15 cellular contexts compared by ENCODE assay signal in the genomic region with DNA sequence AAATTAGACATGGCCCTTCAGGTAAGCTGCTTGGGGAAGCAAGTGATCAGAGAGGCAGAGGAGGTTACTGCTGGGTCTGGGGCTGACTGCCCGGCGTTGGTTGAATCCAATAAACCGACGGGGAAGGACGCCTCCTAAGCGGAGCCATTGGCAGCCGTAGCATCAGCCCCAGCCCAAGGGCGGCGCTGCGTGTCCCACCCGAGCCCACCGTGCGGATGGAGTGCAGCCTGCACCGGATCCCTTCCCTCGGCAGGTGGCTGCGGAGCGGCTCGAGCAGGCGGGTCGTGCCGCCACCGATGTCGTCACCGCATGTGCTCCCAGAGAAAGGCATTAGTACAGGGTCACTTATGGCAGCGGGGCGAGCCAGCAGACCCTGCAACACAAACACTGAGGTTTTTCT.
DNase-seq lines count a peak whose midpoint lies in the region; TF ChIP-seq lines count a peak whose summit lies in the region.
"Had no signal": no experiment of that assay in that cellular context is flagged by ENCODE, and none has a peak within 500 bp of the region (broad histone marks: within the 10 kb centered on the region; RNA-seq: fewer than 3 reads in every experiment).

No MANE protein-coding gene starts in this region.

- H3K4me1 Mint-ChIP-seq in brain: peaks cover 43% of the 10 kb centered on the region

- DNase-seq in iPS-NIHi7 (ENCODE audit: extremely low spot score) (peak; percentile 91), retinal pigment epithelial cell (ENCODE audit: low read depth) (no peak), spleen (no peak), GDM1 (lab: John Stamatoyannopoulos, UW) (no peak), GM20000 (ENCODE audit: low spot score) (no peak)
- DNase-seq in activated CD4-positive, alpha-beta T cell treated with anti-CD3 and anti-CD28 coated beads for 4 hours: no peak
- DNase-seq: activated CD4-positive, CD25-positive, alpha-beta regulatory T cell treated with anti-CD3 and anti-CD28 coated beads, Interleukin-2, amount 50 U/mL, for 72 hours; GOT3; SHP77 treated with DMSO at 0.1 percent for 48 hours; substantia nigra had no signal

- no peak for TF ChIP-seq POLR2A in spleen (IDR thresholded peaks at IDR 0.05)

- no peaks in the 10 kb centered on the region for H3K9me3 ChIP-seq in ES-I3 (ENCODE audit: control insufficient read depth, insufficient read depth, low read length)
- H3K9me3 ChIP-seq in spleen: no peaks in the 10 kb centered on the region
- H3K9me3 ChIP-seq: pancreas had no signal

- H3K27ac Mint-ChIP-seq in brain: peak overlapping the region in 2 of 5 experiments; percentile 41 to 47
- H3K27ac Mint-ChIP-seq: activated naive CD4-positive, alpha-beta T cell treated with anti-CD3 and anti-CD28 coated beads, Interleukin-2, amount 50 U/mL, for 72 hours had no signal

- peaks cover 0 to 9% (median 6%) of the 10 kb centered on the region in 5 experiments for H3K9me3 Mint-ChIP-seq in brain
- H3K9me3 Mint-ChIP-seq: activated naive CD4-positive, alpha-beta T cell treated with anti-CD3 and anti-CD28 coated beads, Interleukin-2, amount 50 U/mL, for 72 hours had no signal

- intact Hi-C loops in spleen (cut with DNase I; ENCODE audit: low total_unique reads): no loop called here

- TF ChIP-seq CTCF in brain (conservative IDR thresholded peaks at IDR 0.05) (peak in 1 of 2 experiments; percentile 64), retinal pigment epithelial cell (conservative IDR thresholded peaks at IDR 0.05; ENCODE audit: low read depth, low read length) (peak; percentile 50), spleen (IDR thresholded peaks at IDR 0.05 in 8 of 11, conservative IDR thresholded peaks at IDR 0.05 in 3 of 11) (no peak), GM20000 (IDR thresholded peaks at IDR 0.05; ENCODE audit: extremely low read depth, missing control alignments) (no peak)

- H3K4me3 ChIP-seq in retinal pigment epithelial cell (ENCODE audit: low read length) (peak overlapping the region; percentile 37), spleen (no peak overlapping the region)
- H3K4me3 ChIP-seq: pancreas had no signal

- H3K27me3 ChIP-seq in spleen (replicated peaks in 1 of 7): no peaks in the 10 kb centered on the region
- H3K27me3 ChIP-seq: pancreas had no signal

- WGBS in spleen, 5 donors: 85 to 93% (median 88%) methylated on average over 26 of the region's 26 CpGs

- H3K4me3 Mint-ChIP-seq in brain: peak overlapping the region in 3 of 5 experiments; percentile 53 to 72 (median 71)

- H3K36me3 ChIP-seq in ES-I3 (ENCODE audit: insufficient read depth, low read length) (no peaks in the 10 kb centered on the region), spleen (peaks cover 0 to 75% (median 24%) of the 10 kb centered on the region in 6 donors)

- H3K27me3 Mint-ChIP-seq in brain: peaks cover 15% of the 10 kb centered on the region

- H3K4me1 ChIP-seq in ES-I3 (ENCODE audit: insufficient read depth, low read length): 0 out of 2 replicates have a peak, but pooled peaks cover 3% of the 10 kb centered on the region
- peaks cover 0 to 7% (median 0%) of the 10 kb centered on the region in 6 donors for H3K4me1 ChIP-seq in spleen
- H3K4me1 ChIP-seq: pancreas had no signal

- H3K9ac ChIP-seq in ES-I3 (ENCODE audit: low read depth, low read length): peak overlapping the region; percentile 27; the same call in 1 of the 2 replicates
- H3K9ac ChIP-seq: KMS-11 had no signal

- no peak overlapping the region for H3K27ac ChIP-seq in spleen
- H3K27ac ChIP-seq: KMS-11, pancreas had no signal

- no peaks in the 10 kb centered on the region for H3K36me3 Mint-ChIP-seq in brain
- H3K36me3 Mint-ChIP-seq: activated naive CD4-positive, alpha-beta T cell treated with anti-CD3 and anti-CD28 coated beads, Interleukin-2, amount 50 U/mL, for 72 hours had no signal
